ENCODE assay signal across 14 cellular contexts in the genomic region with DNA sequence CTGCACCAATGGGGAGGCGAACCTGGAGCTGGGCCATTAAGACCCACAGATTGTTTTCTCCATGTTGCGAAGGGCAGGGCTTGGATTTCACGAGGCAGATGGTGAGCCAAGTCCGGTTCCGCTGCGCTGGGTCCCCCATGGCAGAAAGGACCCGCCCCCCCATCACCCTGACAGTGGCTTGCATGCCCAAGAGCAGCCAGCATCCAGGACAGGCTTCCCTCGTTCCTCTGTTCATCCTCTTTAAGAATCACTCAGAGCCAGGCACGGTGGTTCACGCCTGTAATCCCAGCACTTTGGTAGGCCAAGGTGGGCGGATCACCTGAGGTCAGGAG.
"Had no signal": no experiment of that assay in that cellular context is flagged by ENCODE, and none has a peak within 500 bp of the region (broad histone marks: within the 10 kb centered on the region; RNA-seq: fewer than 3 reads in every experiment).

No MANE protein-coding gene starts in this region.

- H3K4me3 ChIP-seq: hepatocyte, left lung, pancreas, right lobe of liver, thyroid gland had no signal

- H3K27ac ChIP-seq: hepatocyte, left lung, neutrophil, pancreas, right lobe of liver, thyroid gland had no signal

- H3K27me3 ChIP-seq: hepatocyte, left lung, neutrophil, pancreas, right lobe of liver, thyroid gland had no signal

- ATAC-seq: pancreas; right lobe of liver; stimulated activated naive CD8-positive, alpha-beta T cell treated with anti-CD3 and anti-CD28 coated beads, Interleukin-15, Interleukin-2, amounts not matched to agents 100 U/mL and 50 U/mL, for 24 hours had no signal

- H3K4me1 ChIP-seq: pancreas, right lobe of liver, thyroid gland had no signal

- DNase-seq: activated CD8-positive, alpha-beta memory T cell treated with anti-CD3 and anti-CD28 coated beads, Interleukin-2, amount 50 U/mL, for 48 hours; activated naive CD4-positive, alpha-beta T cell treated with Interleukin-2 at 50 U/mL for 16 hours; effector CD8-positive, alpha-beta T cell; foreskin melanocyte; midbrain; right lobe of liver; small intestine; stimulated activated naive CD8-positive, alpha-beta T cell treated with anti-CD3 and anti-CD28 coated beads, Interleukin-15, Interleukin-2, amounts not matched to agents 100 U/mL and 50 U/mL, for 24 hours; T-helper 9 cell; thyroid gland had no signal

- H3K79me2 ChIP-seq: hepatocyte had no signal

- H2AFZ ChIP-seq: hepatocyte had no signal

- H3K9me3 ChIP-seq: left lung, neutrophil, pancreas, right lobe of liver, thyroid gland had no signal

- H3K4me2 ChIP-seq: hepatocyte had no signal

- H3K36me3 ChIP-seq: left lung, pancreas, right lobe of liver, thyroid gland had no signal
